Comparison of ENCODE assay signal across 1 cellular context in genomic region chr6:28269492-28269891, GRCh38.
TF ChIP-seq lines count a peak whose summit lies in the region.

No MANE protein-coding gene starts in this region.

TF ChIP-seq in K562, 482 proteins besides CTCF, POLR2A, EP300 and RAD21 (continued from another document):
- no peak for TF ChIP-seq MTF1 (CRISPR knock-in tag; IDR thresholded peaks at IDR 0.05; ENCODE audit: borderline replicate concordance)
- TF ChIP-seq SNRNP70 (optimal IDR thresholded peaks at IDR 0.05; ENCODE audit: low read depth, low read length) = no peak
- TF ChIP-seq ATF3 (IDR thresholded peaks at IDR 0.05) = peak; percentile 85
- 0 out of 2 replicates have a peak, but pooled peaks have one; percentile 27 for TF ChIP-seq ATF3 (CRISPR knock-in tag; conservative IDR thresholded peaks at IDR 0.05)
- TF ChIP-seq DPF2 (IDR thresholded peaks at IDR 0.05) = peak; percentile 76
- no peak for TF ChIP-seq USF2 (CRISPR knock-in tag; IDR thresholded peaks at IDR 0.05)
- TF ChIP-seq GMEB1 (CRISPR knock-in tag; IDR thresholded peaks at IDR 0.05) = no peak
- TF ChIP-seq STAT5B (CRISPR knock-in tag; IDR thresholded peaks at IDR 0.05) = no peak
- TF ChIP-seq BCLAF1 (IDR thresholded peaks at IDR 0.05; ENCODE audit: borderline replicate concordance in 1 of 2, control insufficient read depth in 1 of 2, low read depth in 2 of 2, low read length in 1 of 2) = no peak
- peak; percentile 45; the same call in 1 of the 2 replicates for TF ChIP-seq CHAMP1 (IDR thresholded peaks at IDR 0.05)
- TF ChIP-seq ZBTB7A (IDR thresholded peaks at IDR 0.05; ENCODE audit: borderline replicate concordance, control insufficient read depth, low read depth, low read length) = no peak
- no peak for TF ChIP-seq RERE (CRISPR knock-in tag; IDR thresholded peaks at IDR 0.05; ENCODE audit: borderline replicate concordance)
- TF ChIP-seq SP1 (CRISPR knock-in tag; IDR thresholded peaks at IDR 0.05) = no peak
- no peak for TF ChIP-seq ZC3H4 (CRISPR knock-in tag; IDR thresholded peaks at IDR 0.05; ENCODE audit: borderline replicate concordance)
- TF ChIP-seq THAP7 (CRISPR knock-in tag; IDR thresholded peaks at IDR 0.05) = no peak
- peak; percentile 99 for TF ChIP-seq C11orf30 (IDR thresholded peaks at IDR 0.05; ENCODE audit: low read depth)
- no peak for TF ChIP-seq CBX2 (IDR thresholded peaks at IDR 0.05; ENCODE audit: insufficient read depth, low read length, poor library complexity, severe bottlenecking)
- 0 out of 2 replicates have a peak, but pooled peaks have one; percentile 35 for TF ChIP-seq LEF1 (IDR thresholded peaks at IDR 0.05)
- no peak for TF ChIP-seq BRF2 (IDR thresholded peaks at IDR 0.05; ENCODE audit: borderline replicate concordance, insufficient read depth, insufficient read length)
- no peak for TF ChIP-seq SMAD1 (IDR thresholded peaks at IDR 0.05; ENCODE audit: low read depth, low read length, partially characterized antibody)
- no peak for TF ChIP-seq LARP7 (IDR thresholded peaks at IDR 0.05)
- peak; percentile 20 for TF ChIP-seq MEIS2 (IDR thresholded peaks at IDR 0.05; ENCODE audit: partially characterized antibody)
- TF ChIP-seq CBFA2T3 (IDR thresholded peaks at IDR 0.05) = 0 out of 2 replicates have a peak, but pooled peaks have one; percentile 4
